8 cellular contexts compared by ENCODE assay signal in the genomic region with DNA sequence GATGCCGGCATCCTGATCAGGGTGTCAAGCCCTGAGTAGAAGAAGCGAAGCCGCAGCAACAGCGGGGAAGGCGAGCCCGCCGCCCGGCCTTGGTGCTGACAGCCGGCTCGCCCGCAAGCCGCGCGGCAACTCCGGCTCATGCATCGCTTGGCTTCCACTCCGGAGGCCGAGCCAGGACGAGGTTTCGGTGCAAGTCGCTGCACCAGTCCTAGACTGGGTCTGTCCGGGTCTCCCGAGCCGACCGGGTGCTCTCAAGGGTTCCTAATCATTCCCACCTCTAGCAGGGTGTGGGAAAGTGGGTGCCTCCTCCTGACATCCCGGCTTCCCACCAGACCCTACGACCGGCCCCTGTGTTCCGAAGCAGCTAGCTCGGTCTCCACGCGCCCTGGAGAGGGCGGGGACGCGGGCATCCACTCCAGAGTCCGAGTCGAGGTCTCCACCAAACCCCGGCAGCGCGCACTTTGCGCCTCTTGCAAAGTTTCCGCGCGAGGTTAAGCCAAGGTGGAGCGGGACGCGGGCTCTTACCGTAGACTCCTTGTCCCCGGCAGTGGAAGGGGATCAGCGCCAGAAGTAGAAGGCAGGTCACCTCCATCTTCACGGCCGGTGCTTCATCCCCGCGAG. TPM values are rescaled to one million over a fixed set of nuclear protein-coding genes. Genes with fewer than 3 reads are reported as not detected.
DNase-seq lines count a peak whose midpoint lies in the region; ATAC-seq and TF ChIP-seq lines count a peak whose summit lies in the region.

No MANE protein-coding gene starts in this region.

- peaks cover 52% of the 10 kb centered on the region for H3K27me3 ChIP-seq in OCI-LY3 (ENCODE audit: low read depth, low read length)
- no peaks in the 10 kb centered on the region for H3K27me3 ChIP-seq in adrenal gland

- DNase-seq in adrenal gland: peak in 6 of 7 donors; percentile 42 to 63 (median 50)
- peak; percentile 30 for DNase-seq in iPS-NIHi11 (ENCODE audit: low spot score)
- DNase-seq in stimulated activated CD4-positive, alpha-beta T cell treated with anti-CD3 and anti-CD28 coated beads, Interleukin-2, amount 100 ng/mL, for 48 hours: peak; percentile 28 to 31
- DNase-seq in NCI-H226: no peak

- H3K9ac ChIP-seq in OCI-LY3 (ENCODE audit: low read length): peak overlapping the region; percentile 32

- H3K79me2 ChIP-seq in OCI-LY3 (ENCODE audit: low read length): no peaks in the 10 kb centered on the region

- H3K4me1 ChIP-seq in OCI-LY3 (ENCODE audit: low read length) (peaks cover 16% of the 10 kb centered on the region), adrenal gland (replicated peaks in 1 of 2) (peaks cover 16 to 38% of the 10 kb centered on the region in 2 donors)

- TF ChIP-seq POLR2A in adrenal gland (IDR thresholded peaks at IDR 0.05): no peak

- H3K27ac ChIP-seq in OCI-LY3 (ENCODE audit: low read length) (no peak overlapping the region), adrenal gland (peak overlapping the region in 1 of 5 donors; percentile 26)

- H3K36me3 ChIP-seq in OCI-LY3 (replicated peaks; ENCODE audit: low read depth, low read length) (no peaks in the 10 kb centered on the region), adrenal gland (replicated peaks in 1 of 2) (no peaks in the 10 kb centered on the region)

- H2AFZ ChIP-seq in OCI-LY3 (ENCODE audit: low read depth, low read length): no peak overlapping the region

- H3K9me3 ChIP-seq in OCI-LY3 (ENCODE audit: insufficient read depth, low read length) (no peaks in the 10 kb centered on the region), adrenal gland (replicated peaks in 1 of 3) (no peaks in the 10 kb centered on the region)

- 0 to 1% (median 0%) methylated on average over 36 to 54 of the region's 54 CpGs for WGBS in adrenal gland, 4 donors

- ATAC-seq in GM21723 (IDR thresholded peaks at IDR 0.05; ENCODE audit: unreplicated experiment) (no peak), HG02798 (IDR thresholded peaks at IDR 0.05; ENCODE audit: poor library complexity, unreplicated experiment) (no peak)

- peak overlapping the region; percentile 54; the same call in 1 of the 2 replicates for H3K4me3 ChIP-seq in GM08714 (ENCODE audit: low read length)
- H3K4me3 ChIP-seq in OCI-LY3 (ENCODE audit: low read length): peak overlapping the region; percentile 83
- peak overlapping the region in 2 of 4 donors; percentile 81 to 87 for H3K4me3 ChIP-seq in adrenal gland

- intact Hi-C loops in adrenal gland (cut with DNase I): no loop called here

- H3K4me2 ChIP-seq in OCI-LY3 (ENCODE audit: low read length): peak overlapping the region; percentile 90

- no peak for TF ChIP-seq CTCF in OCI-LY3 (IDR thresholded peaks at IDR 0.05; ENCODE audit: low read depth, low read length)
- TF ChIP-seq CTCF in adrenal gland (IDR thresholded peaks at IDR 0.05): no peak

- H4K20me1 ChIP-seq in OCI-LY3 (ENCODE audit: insufficient read depth, low read length): peaks cover 6% of the 10 kb centered on the region; the same call in 1 of the 2 replicates

RNA-seq across cellular contexts. Expression of gene MDGA1, which starts 1.4 kb away (rescaled TPM):
- 10 to 100 TPM in 2 of 8 donors, 1 to 10 TPM in 6; 1.5 to 12.6 (median 6.0) TPM for total RNA-seq in adrenal gland
- polyA plus RNA-seq in adrenal gland: 10 to 100 TPM in 1 of 3 donors, 1 to 10 TPM in 2; 3.4 to 14.4 (median 8.0) TPM
